In the genomic region with DNA sequence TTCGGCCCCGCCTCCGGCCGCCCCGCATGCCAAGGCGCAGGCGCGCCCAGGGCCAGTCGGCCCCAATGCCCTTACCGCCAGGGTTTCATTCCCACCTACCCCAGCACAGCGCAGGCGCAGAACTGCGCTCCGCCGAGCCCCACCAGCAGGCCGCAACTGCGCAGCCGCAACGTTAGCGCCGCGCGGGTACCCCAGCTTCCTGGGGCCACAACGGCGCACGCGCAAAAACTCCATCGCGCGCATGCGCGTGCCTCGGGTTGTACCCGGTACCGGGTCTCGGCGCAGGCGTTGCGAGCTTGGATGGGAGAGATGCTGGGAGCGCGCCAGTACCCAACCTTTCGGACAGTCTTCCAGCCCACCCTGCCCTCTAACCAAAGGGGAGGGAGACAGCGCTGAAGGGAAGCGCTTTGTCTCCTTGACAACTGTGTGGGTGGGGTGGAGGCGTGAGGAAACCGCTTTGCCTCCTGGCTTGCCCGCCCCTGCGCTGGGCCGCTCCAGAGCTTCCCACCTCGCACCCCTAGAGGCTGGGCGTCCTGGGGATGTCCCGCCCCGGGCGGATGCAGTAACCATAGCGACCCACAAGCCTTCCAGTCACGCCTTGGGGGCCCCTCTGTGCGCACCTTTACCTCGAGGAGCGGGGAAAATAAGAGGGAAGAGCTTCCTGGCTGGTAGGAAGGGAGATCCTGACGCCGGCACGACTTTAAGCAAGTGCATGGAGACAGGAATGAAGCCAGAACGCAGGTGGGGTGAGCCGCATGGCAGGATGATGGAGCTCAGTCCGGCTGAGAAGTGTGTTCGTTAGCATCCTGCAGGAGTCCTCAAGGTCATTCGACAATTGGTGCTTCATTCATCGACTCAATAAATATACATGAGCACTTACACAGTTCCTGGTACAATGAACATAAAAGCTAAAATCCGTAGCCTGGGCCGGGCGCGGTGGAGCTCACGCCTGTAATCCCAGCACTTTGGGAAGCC, we compare ENCODE assay signal across 8 cellular contexts. TPM values are rescaled to one million over a fixed set of nuclear protein-coding genes. Genes with fewer than 3 reads are reported as not detected.
A peak's percentile ranks its signal among the peaks of the same experiment; 100 is the strongest.
DNase-seq lines count a peak whose midpoint lies in the region; ATAC-seq, FAIRE-seq and TF ChIP-seq lines count a peak whose summit lies in the region.

No MANE protein-coding gene starts in this region.

- ATAC-seq in GM19372 (IDR thresholded peaks at IDR 0.05; ENCODE audit: low read depth, unreplicated experiment) (peak; percentile 93), HG03521 (IDR thresholded peaks at IDR 0.05; ENCODE audit: unreplicated experiment) (peak; percentile 87), HepG2 (peak; percentile 85)

- BruUV-seq in HepG2 (replicated peaks; lab: Mats Ljungman, UMichigan) = no TSS peak

- TF ChIP-seq RAD21 in HepG2 (CRISPR knock-in tag; IDR thresholded peaks at IDR 0.05) = peak; percentile 43; the same call in 1 of the 2 replicates

- H3K36me3 Mint-ChIP-seq in CD14-positive monocyte = peaks cover 23 to 31% of the 10 kb centered on the region in 2 donors
- peaks cover 45% of the 10 kb centered on the region for H3K36me3 Mint-ChIP-seq in dendritic cell treated with granulocyte-macrophage colony-stimulating factor and Interleukin-4, amounts not matched to agents 40 ng/mL and 50 ng/mL, for 4 days (ENCODE audit: low read depth)

- POLR2A ChIA-PET in HepG2 (lab: Yijun Ruan, JAX) = interaction anchor here (0.7 to 3.4 kb wide), 16 partner anchors 8 to 173 kb away, joined by 3 to 24 read pairs (median 4); a partner anchor contains a TSS

- no peak for TF ChIP-seq EP300 in HepG2 (IDR thresholded peaks at IDR 0.05; ENCODE audit: low read depth in 2 of 2, low read length in 2 of 2)
- TF ChIP-seq EP300 in HepG2 (CRISPR knock-in tag; IDR thresholded peaks at IDR 0.05; ENCODE audit: borderline replicate concordance) = no peak

- no peaks in the 10 kb centered on the region for H4K20me1 ChIP-seq in HepG2 (ENCODE audit: insufficient read depth, low read length)

- TF ChIP-seq POLR2A in HepG2 (IDR thresholded peaks at IDR 0.05; ENCODE audit: insufficient read depth in 1 of 2, low read depth in 2 of 2, low read length in 2 of 2) = peak; percentile 21 to 70; a peak in 2 of 4 replicates

- peak overlapping the region; percentile 80 to 95 for H3K4me3 Mint-ChIP-seq in CD14-positive monocyte
- peak overlapping the region; percentile 97 for H3K4me3 Mint-ChIP-seq in dendritic cell treated with granulocyte-macrophage colony-stimulating factor and Interleukin-4, amounts not matched to agents 40 ng/mL and 50 ng/mL, for 4 days

- 28% methylated on average over 18 of the region's 73 CpGs for WGBS in HepG2 (ENCODE audit: low lambda C conversion rate)

- in situ Hi-C loops in HepG2 (cut with HindIII; ENCODE audit: extremely low pct_ligation_motif_present, low pct_unique_long_range_greater_than_20kb) = loop anchor here (10.0 kb wide), 1 partner anchor 172 kb away; no protein-coding TSS in a partner anchor

- CTCF ChIA-PET in HepG2 (lab: Yijun Ruan, JAX; ENCODE audit: low intra/inter-chr PET ratio, low total read pairs) = interaction anchor here (1.6 kb wide), 1 partner anchor 19 kb away, joined by 4 read pairs; no protein-coding TSS in a partner anchor

- H3K9me3 ChIP-seq in HepG2 (ENCODE audit: low read length) = no peaks in the 10 kb centered on the region

- H3K27ac ChIP-seq in HepG2 (ENCODE audit: extremely low read length, insufficient read depth, low read length) = peak overlapping the region; percentile 42

- DNase-seq in CD14-positive monocyte (ENCODE audit: low spot score) (peak; percentile 96), NCI-H69 (lab: John Stamatoyannopoulos, UW) (peak; percentile 98), HepG2 (ENCODE audit: low spot score) (peak; percentile 94)
- peak; percentile 99 for DNase-seq in activated CD4-positive, alpha-beta T cell treated with anti-CD3 and anti-CD28 coated beads, Interleukin-2, amount 50 U/mL, for 1 hour
- peak; percentile 99 for DNase-seq in stimulated activated CD4-positive, alpha-beta T cell treated with anti-CD3 and anti-CD28 coated beads, Interleukin-2, amount 100 ng/mL, for 48 hours

- peaks cover 7 to 23% (median 23%) of the 10 kb centered on the region in 3 donors for H3K27me3 Mint-ChIP-seq in CD14-positive monocyte (ENCODE audit: low read depth in 3 of 3)
- H3K27me3 Mint-ChIP-seq in dendritic cell treated with granulocyte-macrophage colony-stimulating factor and Interleukin-4, amounts not matched to agents 40 ng/mL and 50 ng/mL, for 4 days = peaks cover 18% of the 10 kb centered on the region

- H3K4me2 ChIP-seq in HepG2 (ENCODE audit: low read depth, low read length) = peak overlapping the region; percentile 91

- H3K27ac Mint-ChIP-seq in CD14-positive monocyte = peak overlapping the region; percentile 37 to 92 (median 83)
- peak overlapping the region; percentile 83 for H3K27ac Mint-ChIP-seq in dendritic cell treated with granulocyte-macrophage colony-stimulating factor and Interleukin-4, amounts not matched to agents 40 ng/mL and 50 ng/mL, for 4 days

- H3K4me1 Mint-ChIP-seq in CD14-positive monocyte = peaks cover 21% of the 10 kb centered on the region
- peaks cover 27% of the 10 kb centered on the region for H3K4me1 Mint-ChIP-seq in dendritic cell treated with granulocyte-macrophage colony-stimulating factor and Interleukin-4, amounts not matched to agents 40 ng/mL and 50 ng/mL, for 4 days (ENCODE audit: low read depth)

- TF ChIP-seq CTCF in CD14-positive monocyte (IDR thresholded peaks at IDR 0.05) (no peak), HepG2 (CRISPR knock-in tag; IDR thresholded peaks at IDR 0.05) (peak; percentile 17; the same call in 1 of the 2 replicates)

- peaks cover 1 to 13% of the 10 kb centered on the region in 2 experiments; a peak in 3 of 5 replicates for H3K36me3 ChIP-seq in HepG2 (replicated peaks in 1 of 2; ENCODE audit: control insufficient read depth in 1 of 2, insufficient read depth in 2 of 2, low read length in 2 of 2)

- intact Hi-C loops in CD14-positive monocyte (cut with micrococcal nuclease) = loop anchor here (2.0 to 5.0 kb wide), 3 partner anchors 16 to 41 kb away; a partner anchor contains a TSS
- intact Hi-C loops in dendritic cell treated with granulocyte-macrophage colony-stimulating factor and Interleukin-4, amounts not matched to agents 40 ng/mL and 50 ng/mL, for 4 days (cut with micrococcal nuclease) = loop anchor here (10.0 kb wide), 1 partner anchor 92 kb away; a partner anchor contains a TSS
- intact Hi-C loops in HepG2 (cut with micrococcal nuclease; ENCODE audit: unreplicated experiment) = no loop called here

- H3K79me2 ChIP-seq in HepG2 (ENCODE audit: insufficient read depth, low read length) = peaks cover 17% of the 10 kb centered on the region

- peaks cover 0 to 3% of the 10 kb centered on the region in 2 experiments; a peak in 2 of 5 replicates for H3K27me3 ChIP-seq in HepG2 (ENCODE audit: control insufficient read depth in 1 of 2, insufficient read depth in 2 of 2, low read length in 2 of 2)

- no peak overlapping the region for H2AFZ ChIP-seq in HepG2 (ENCODE audit: low read length)

- H3K9me3 Mint-ChIP-seq in CD14-positive monocyte = peaks cover 0 to 3% (median 0%) of the 10 kb centered on the region in 7 donors
- H3K9me3 Mint-ChIP-seq in dendritic cell treated with granulocyte-macrophage colony-stimulating factor and Interleukin-4, amounts not matched to agents 40 ng/mL and 50 ng/mL, for 4 days = no peaks in the 10 kb centered on the region

- peak; percentile 92 for FAIRE-seq in HepG2 (lab: Jason Lieb, UNC)

- peak overlapping the region; percentile 50 to 83 (median 66) for H3K4me3 ChIP-seq in HepG2 (replicated peaks in 1 of 3; ENCODE audit: insufficient read depth in 1 of 3, low read depth in 2 of 3, low read length in 3 of 3)

- H3K4me1 ChIP-seq in HepG2 (ENCODE audit: insufficient read depth, low read length) = peaks cover 40% of the 10 kb centered on the region

- H3K9ac ChIP-seq in HepG2 (ENCODE audit: insufficient read depth, low read depth, low read length) = peak overlapping the region; percentile 79

RNA-seq across cellular contexts. Expression of a gene that starts 0.5 kb away (rescaled TPM):
- polyA plus RNA-seq in CD14-positive monocyte = under 1 TPM; 0.08 to 0.39 TPM
- 2.7 TPM in 2 replicates for total RNA-seq in HepG2 (2016; rRNA removed; fragmentation: Illumina TruSeq; extraction: Trizol)
- total RNA-seq in HepG2 (2016; cell fraction: cytosol; rRNA removed; fragmentation: Illumina TruSeq; extraction: Trizol; ENCODE audit: low read depth) = 4.3 and 5.1 TPM in 2 replicates
- total RNA-seq in HepG2 (2016; cell fraction: insoluble cytoplasmic fraction; rRNA removed; fragmentation: Illumina TruSeq; extraction: Trizol) = 1.9 and 2.9 TPM in 2 replicates
- 9.0 and 9.5 TPM in 2 replicates for total RNA-seq in HepG2 (2016; cell fraction: membrane; rRNA removed; fragmentation: Illumina TruSeq; extraction: Trizol)
- 2.3 and 2.8 TPM in 2 replicates for total RNA-seq in HepG2 (2016; cell fraction: nucleus; rRNA removed; fragmentation: Illumina TruSeq; extraction: Trizol)
- 2.2 and 2.3 TPM in 2 replicates for polyA plus RNA-seq in HepG2 (2011; rRNA removed)
- 1.5 and 1.6 TPM in 2 replicates for polyA plus RNA-seq in HepG2 (2011; cell fraction: cytosol; rRNA removed)
- 5.0 and 5.9 TPM in 2 replicates for polyA plus RNA-seq in HepG2 (2011; cell fraction: nucleus; rRNA removed)
- polyA plus RNA-seq in HepG2 (2012) = 5.1 and 6.0 TPM in 2 replicates
- polyA plus RNA-seq in HepG2 (2016; cell fraction: cytosol; fragmentation: Illumina TruSeq; extraction: Trizol; ENCODE audit: low read depth) = 21.8 and 22.7 TPM in 2 replicates
- 6.5 and 9.2 TPM in 2 replicates for polyA plus RNA-seq in HepG2 (2016; cell fraction: insoluble cytoplasmic fraction; fragmentation: Illumina TruSeq; extraction: Trizol; ENCODE audit: low read depth)
- polyA plus RNA-seq in HepG2 (2016; cell fraction: membrane; fragmentation: Illumina TruSeq; extraction: Trizol; ENCODE audit: low read depth) = 27.3 and 32.0 TPM in 2 replicates
- 16.7 and 17.0 TPM in 2 replicates for polyA plus RNA-seq in HepG2 (2016; cell fraction: nucleus; fragmentation: Illumina TruSeq; extraction: Trizol; ENCODE audit: insufficient read depth, low read depth)
- 0.23 and 1.9 TPM in 2 replicates for polyA minus RNA-seq in HepG2 (2011; rRNA and poly(A)+ RNA removed; ENCODE audit: low replicate concordance)
- 2.7 and 2.8 TPM in 2 replicates for polyA minus RNA-seq in HepG2 (2011; cell fraction: cytosol; rRNA and poly(A)+ RNA removed)
- 2.4 TPM in 2 replicates for polyA minus RNA-seq in HepG2 (2011; cell fraction: nucleus; rRNA and poly(A)+ RNA removed)

RNA-seq across cellular contexts. Expression of a gene that starts 11.6 kb away (rescaled TPM):
- not detected for polyA plus RNA-seq in CD14-positive monocyte
- total RNA-seq in HepG2 (2016; rRNA removed; fragmentation: Illumina TruSeq; extraction: Trizol) = not detected in 2 replicates
- total RNA-seq in HepG2 (2016; cell fraction: cytosol; rRNA removed; fragmentation: Illumina TruSeq; extraction: Trizol; ENCODE audit: low read depth) = not detected in 2 replicates
- total RNA-seq in HepG2 (2016; cell fraction: insoluble cytoplasmic fraction; rRNA removed; fragmentation: Illumina TruSeq; extraction: Trizol) = not detected in 2 replicates
- not detected in 2 replicates for total RNA-seq in HepG2 (2016; cell fraction: membrane; rRNA removed; fragmentation: Illumina TruSeq; extraction: Trizol)
- not detected in 2 replicates for total RNA-seq in HepG2 (2016; cell fraction: nucleus; rRNA removed; fragmentation: Illumina TruSeq; extraction: Trizol)
- polyA plus RNA-seq in HepG2 (2011; rRNA removed) = not detected in 2 replicates
- polyA plus RNA-seq in HepG2 (2011; cell fraction: cytosol; rRNA removed) = not detected in 2 replicates
- 0.07 TPM in 1 of 2 replicates, not detected in the other for polyA plus RNA-seq in HepG2 (2011; cell fraction: nucleus; rRNA removed)
- not detected in 2 replicates for polyA plus RNA-seq in HepG2 (2012)
- polyA plus RNA-seq in HepG2 (2016; cell fraction: cytosol; fragmentation: Illumina TruSeq; extraction: Trizol; ENCODE audit: low read depth) = not detected in 2 replicates
- polyA plus RNA-seq in HepG2 (2016; cell fraction: insoluble cytoplasmic fraction; fragmentation: Illumina TruSeq; extraction: Trizol; ENCODE audit: low read depth) = not detected in 2 replicates
- polyA plus RNA-seq in HepG2 (2016; cell fraction: membrane; fragmentation: Illumina TruSeq; extraction: Trizol; ENCODE audit: low read depth) = not detected in 2 replicates
- polyA plus RNA-seq in HepG2 (2016; cell fraction: nucleus; fragmentation: Illumina TruSeq; extraction: Trizol; ENCODE audit: insufficient read depth, low read depth) = not detected in 2 replicates
- not detected in 2 replicates for polyA minus RNA-seq in HepG2 (2011; rRNA and poly(A)+ RNA removed; ENCODE audit: low replicate concordance)
- not detected in 2 replicates for polyA minus RNA-seq in HepG2 (2011; cell fraction: cytosol; rRNA and poly(A)+ RNA removed)
- polyA minus RNA-seq in HepG2 (2011; cell fraction: nucleus; rRNA and poly(A)+ RNA removed) = not detected in 2 replicates

RNA-seq across cellular contexts. Expression of a gene that starts 17.0 kb away (rescaled TPM):
- 1 to 10 TPM; 2.0 to 2.1 TPM for polyA plus RNA-seq in CD14-positive monocyte
- 9.7 and 14.3 TPM in 2 replicates for total RNA-seq in HepG2 (2016; rRNA removed; fragmentation: Illumina TruSeq; extraction: Trizol)
- 2.8 and 3.4 TPM in 2 replicates for total RNA-seq in HepG2 (2016; cell fraction: cytosol; rRNA removed; fragmentation: Illumina TruSeq; extraction: Trizol; ENCODE audit: low read depth)
- 10.5 and 13.6 TPM in 2 replicates for total RNA-seq in HepG2 (2016; cell fraction: insoluble cytoplasmic fraction; rRNA removed; fragmentation: Illumina TruSeq; extraction: Trizol)
- 8.1 and 9.5 TPM in 2 replicates for total RNA-seq in HepG2 (2016; cell fraction: membrane; rRNA removed; fragmentation: Illumina TruSeq; extraction: Trizol)
- 5.7 and 6.8 TPM in 2 replicates for total RNA-seq in HepG2 (2016; cell fraction: nucleus; rRNA removed; fragmentation: Illumina TruSeq; extraction: Trizol)
- 4.3 and 6.1 TPM in 2 replicates for polyA plus RNA-seq in HepG2 (2011; rRNA removed)
- polyA plus RNA-seq in HepG2 (2011; cell fraction: cytosol; rRNA removed) = 4.2 and 8.1 TPM in 2 replicates
- polyA plus RNA-seq in HepG2 (2011; cell fraction: nucleus; rRNA removed) = 6.3 and 6.9 TPM in 2 replicates
- polyA plus RNA-seq in HepG2 (2012) = 6.9 and 7.1 TPM in 2 replicates
- polyA plus RNA-seq in HepG2 (2016; cell fraction: cytosol; fragmentation: Illumina TruSeq; extraction: Trizol; ENCODE audit: low read depth) = 2.7 TPM in 2 replicates
- polyA plus RNA-seq in HepG2 (2016; cell fraction: insoluble cytoplasmic fraction; fragmentation: Illumina TruSeq; extraction: Trizol; ENCODE audit: low read depth) = 13.7 and 14.2 TPM in 2 replicates
- 5.9 and 6.5 TPM in 2 replicates for polyA plus RNA-seq in HepG2 (2016; cell fraction: membrane; fragmentation: Illumina TruSeq; extraction: Trizol; ENCODE audit: low read depth)
- 10.3 and 12.1 TPM in 2 replicates for polyA plus RNA-seq in HepG2 (2016; cell fraction: nucleus; fragmentation: Illumina TruSeq; extraction: Trizol; ENCODE audit: insufficient read depth, low read depth)
- polyA minus RNA-seq in HepG2 (2011; rRNA and poly(A)+ RNA removed; ENCODE audit: low replicate concordance) = 9.0 and 16.6 TPM in 2 replicates
- 10.0 and 10.9 TPM in 2 replicates for polyA minus RNA-seq in HepG2 (2011; cell fraction: cytosol; rRNA and poly(A)+ RNA removed)
- 5.2 and 7.0 TPM in 2 replicates for polyA minus RNA-seq in HepG2 (2011; cell fraction: nucleus; rRNA and poly(A)+ RNA removed)

RNA-seq across cellular contexts. Expression of a gene that starts 38.8 kb away (rescaled TPM):
- polyA plus RNA-seq in CD14-positive monocyte (not detected), HepG2 (2011; rRNA removed) (47.6 and 61.6 TPM in 2 replicates)
- 27.6 and 29.8 TPM in 2 replicates for total RNA-seq in HepG2 (2016; rRNA removed; fragmentation: Illumina TruSeq; extraction: Trizol)
- total RNA-seq in HepG2 (2016; cell fraction: cytosol; rRNA removed; fragmentation: Illumina TruSeq; extraction: Trizol; ENCODE audit: low read depth) = 18.2 and 19.5 TPM in 2 replicates
- total RNA-seq in HepG2 (2016; cell fraction: insoluble cytoplasmic fraction; rRNA removed; fragmentation: Illumina TruSeq; extraction: Trizol) = 27.8 and 29.1 TPM in 2 replicates
- 34.4 and 34.7 TPM in 2 replicates for total RNA-seq in HepG2 (2016; cell fraction: membrane; rRNA removed; fragmentation: Illumina TruSeq; extraction: Trizol)
- 12.7 and 14.6 TPM in 2 replicates for total RNA-seq in HepG2 (2016; cell fraction: nucleus; rRNA removed; fragmentation: Illumina TruSeq; extraction: Trizol)
- 51.9 and 75.3 TPM in 2 replicates for polyA plus RNA-seq in HepG2 (2011; cell fraction: cytosol; rRNA removed)
- 17.5 and 27.3 TPM in 2 replicates for polyA plus RNA-seq in HepG2 (2011; cell fraction: nucleus; rRNA removed)
- 16.1 and 27.5 TPM in 2 replicates for polyA plus RNA-seq in HepG2 (2012)
- polyA plus RNA-seq in HepG2 (2016; cell fraction: cytosol; fragmentation: Illumina TruSeq; extraction: Trizol; ENCODE audit: low read depth) = 12.4 and 15.4 TPM in 2 replicates
- 32.3 and 32.7 TPM in 2 replicates for polyA plus RNA-seq in HepG2 (2016; cell fraction: insoluble cytoplasmic fraction; fragmentation: Illumina TruSeq; extraction: Trizol; ENCODE audit: low read depth)
- polyA plus RNA-seq in HepG2 (2016; cell fraction: membrane; fragmentation: Illumina TruSeq; extraction: Trizol; ENCODE audit: low read depth) = 19.9 and 23.8 TPM in 2 replicates
- 23.8 and 24.4 TPM in 2 replicates for polyA plus RNA-seq in HepG2 (2016; cell fraction: nucleus; fragmentation: Illumina TruSeq; extraction: Trizol; ENCODE audit: insufficient read depth, low read depth)
- 0.42 and 103 TPM in 2 replicates for polyA minus RNA-seq in HepG2 (2011; rRNA and poly(A)+ RNA removed; ENCODE audit: low replicate concordance)
- 27.8 and 30.5 TPM in 2 replicates for polyA minus RNA-seq in HepG2 (2011; cell fraction: cytosol; rRNA and poly(A)+ RNA removed)
- 7.2 and 12.8 TPM in 2 replicates for polyA minus RNA-seq in HepG2 (2011; cell fraction: nucleus; rRNA and poly(A)+ RNA removed)

RNA-seq across cellular contexts. Expression of a gene that starts 40.0 kb away (rescaled TPM):
- polyA plus RNA-seq in CD14-positive monocyte (10 to 100 TPM in 1 of 2 donors, 1 to 10 TPM in 1; 5.6 to 15.7 TPM), HepG2 (2011; rRNA removed) (55.7 and 67.8 TPM in 2 replicates)
- 19.9 and 21.9 TPM in 2 replicates for total RNA-seq in HepG2 (2016; rRNA removed; fragmentation: Illumina TruSeq; extraction: Trizol)
- 9.2 and 10.2 TPM in 2 replicates for total RNA-seq in HepG2 (2016; cell fraction: cytosol; rRNA removed; fragmentation: Illumina TruSeq; extraction: Trizol; ENCODE audit: low read depth)
- total RNA-seq in HepG2 (2016; cell fraction: insoluble cytoplasmic fraction; rRNA removed; fragmentation: Illumina TruSeq; extraction: Trizol) = 17.2 and 21.4 TPM in 2 replicates
- total RNA-seq in HepG2 (2016; cell fraction: membrane; rRNA removed; fragmentation: Illumina TruSeq; extraction: Trizol) = 13.2 and 15.6 TPM in 2 replicates
- 25.6 and 28.5 TPM in 2 replicates for total RNA-seq in HepG2 (2016; cell fraction: nucleus; rRNA removed; fragmentation: Illumina TruSeq; extraction: Trizol)
- 29.9 and 41.2 TPM in 2 replicates for polyA plus RNA-seq in HepG2 (2011; cell fraction: cytosol; rRNA removed)
- 174 and 217 TPM in 2 replicates for polyA plus RNA-seq in HepG2 (2011; cell fraction: nucleus; rRNA removed)
- polyA plus RNA-seq in HepG2 (2012) = 38.1 and 46.9 TPM in 2 replicates
- 5.0 and 6.1 TPM in 2 replicates for polyA plus RNA-seq in HepG2 (2016; cell fraction: cytosol; fragmentation: Illumina TruSeq; extraction: Trizol; ENCODE audit: low read depth)
- 26.5 and 39.8 TPM in 2 replicates for polyA plus RNA-seq in HepG2 (2016; cell fraction: insoluble cytoplasmic fraction; fragmentation: Illumina TruSeq; extraction: Trizol; ENCODE audit: low read depth)
- polyA plus RNA-seq in HepG2 (2016; cell fraction: membrane; fragmentation: Illumina TruSeq; extraction: Trizol; ENCODE audit: low read depth) = 10.4 and 10.6 TPM in 2 replicates
- polyA plus RNA-seq in HepG2 (2016; cell fraction: nucleus; fragmentation: Illumina TruSeq; extraction: Trizol; ENCODE audit: insufficient read depth, low read depth) = 86.7 and 87.3 TPM in 2 replicates
- 90.3 and 124 TPM in 2 replicates for polyA minus RNA-seq in HepG2 (2011; rRNA and poly(A)+ RNA removed; ENCODE audit: low replicate concordance)
- polyA minus RNA-seq in HepG2 (2011; cell fraction: cytosol; rRNA and poly(A)+ RNA removed) = 40.3 and 51.8 TPM in 2 replicates
- 40.8 and 43.1 TPM in 2 replicates for polyA minus RNA-seq in HepG2 (2011; cell fraction: nucleus; rRNA and poly(A)+ RNA removed)

Comparison
In these comparisons a context has a peak if more than half of its experiments do, and no peak if none do; other contexts are left out.
1. Peak in every context shown above with its lines: DNase-seq, ATAC-seq, H3K4me3 ChIP-seq and H3K27ac ChIP-seq.